8 cellular contexts compared by ENCODE assay signal in the genomic region with DNA sequence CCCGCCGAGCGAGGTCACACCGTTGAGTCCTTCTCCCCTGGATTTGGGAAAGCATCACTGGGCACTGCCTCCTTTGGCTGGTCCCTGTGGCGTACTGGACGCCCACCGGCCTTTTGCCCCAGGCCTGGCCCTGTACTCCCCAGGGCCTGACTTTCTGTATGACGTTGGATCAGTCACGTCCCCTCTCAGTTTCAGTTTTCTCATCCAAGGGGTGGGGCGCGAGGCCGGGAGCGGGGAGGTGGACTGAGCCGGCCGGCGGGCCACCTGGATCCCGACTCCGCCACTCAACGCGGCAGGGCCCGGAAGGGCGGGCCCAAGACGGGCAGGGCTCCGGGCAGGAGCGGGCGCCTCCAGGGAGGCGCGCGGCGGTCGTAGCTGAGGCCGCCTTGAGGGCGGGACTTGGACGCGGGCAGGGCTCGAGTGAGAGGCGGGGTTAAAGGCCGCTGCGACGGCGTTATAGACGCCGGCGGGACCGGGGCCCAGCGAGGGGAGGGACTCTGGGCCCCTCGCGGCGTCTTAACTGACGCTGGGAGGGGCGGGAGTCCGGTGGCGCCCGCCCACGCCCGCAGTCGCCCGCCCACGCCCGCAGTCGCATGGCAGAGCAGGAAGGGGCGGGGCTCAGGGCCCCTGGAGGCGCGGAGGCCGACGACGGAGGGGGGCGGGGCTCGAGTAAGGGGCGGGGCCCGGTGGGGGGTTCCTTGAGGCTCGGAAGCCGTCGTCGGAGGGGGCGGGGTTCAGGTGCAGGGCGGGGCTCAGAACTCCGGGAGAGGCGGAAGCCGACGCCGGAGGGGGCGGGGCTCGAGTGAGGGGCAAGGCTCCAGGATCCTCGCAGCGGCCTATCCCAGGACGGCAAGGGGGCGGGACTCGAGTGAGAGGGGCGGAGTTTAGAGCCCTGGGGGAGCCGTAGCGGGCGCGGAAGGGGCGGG. TPM values are rescaled to one million over a fixed set of nuclear protein-coding genes. Genes with fewer than 3 reads are reported as not detected.
A peak's percentile ranks its signal among the peaks of the same experiment; 100 is the strongest.
DNase-seq lines count a peak whose midpoint lies in the region; ATAC-seq and TF ChIP-seq lines count a peak whose summit lies in the region.

No MANE protein-coding gene starts in this region.

- H3K18ac ChIP-seq in IMR-90 (ENCODE audit: low read depth, low read length), result peak overlapping the region; percentile 69

- peak overlapping the region; percentile 97 for H2AK5ac ChIP-seq in IMR-90 (ENCODE audit: low read depth, low read length)

- 4% methylated on average over 27 of the region's 95 CpGs; no CpG with 5 or more reads in 1 of the 2 experiments for WGBS in IMR-90 (ENCODE audit: extremely low coverage in 2 of 2, insufficient read length in 1 of 2), 2 experiments

- peak overlapping the region; percentile 53 for H3K4me2 ChIP-seq in IMR-90 (ENCODE audit: low read depth, low read length)
- H3K4me2 ChIP-seq in OCI-LY3 (ENCODE audit: low read length), result peak overlapping the region; percentile 100

- H2BK15ac ChIP-seq in IMR-90 (ENCODE audit: low read depth, low read length), result peak overlapping the region; percentile 70; the same call in 1 of the 3 replicates

- H3K23ac ChIP-seq in IMR-90 (ENCODE audit: low read depth, low read length), result peak overlapping the region; percentile 73; the same call in 1 of the 2 replicates

- TF ChIP-seq CTCF in IMR-90 (conservative IDR thresholded peaks at IDR 0.05; ENCODE audit: low read depth, low read length), result no peak
- no peak for TF ChIP-seq CTCF in OCI-LY3 (IDR thresholded peaks at IDR 0.05; ENCODE audit: low read depth, low read length)
- no peak for TF ChIP-seq CTCF in epithelial cell of esophagus (IDR thresholded peaks at IDR 0.05; ENCODE audit: insufficient read depth, low read depth, low read length, missing control alignments)

- H4K5ac ChIP-seq in IMR-90 (ENCODE audit: low read depth, low read length), result peak overlapping the region; percentile 69

- H2AFZ ChIP-seq in IMR-90 (replicated peaks; ENCODE audit: low read length, poor library complexity) (peak overlapping the region; percentile 91), OCI-LY3 (ENCODE audit: low read depth, low read length) (no peak overlapping the region)

- no peak overlapping the region for H2BK20ac ChIP-seq in IMR-90 (ENCODE audit: low read depth, low read length)

- peak overlapping the region; percentile 96 to 97 for H4K8ac ChIP-seq in IMR-90 (ENCODE audit: low read depth in 2 of 2, low read length in 2 of 2)

- H3K4ac ChIP-seq in IMR-90 (ENCODE audit: low read depth, low read length), result peak overlapping the region; percentile 61

- H3K79me1 ChIP-seq in IMR-90 (ENCODE audit: low read depth in 1 of 2, low read length in 2 of 2), result peaks cover 23 to 35% of the 10 kb centered on the region in 2 experiments; a peak in 3 of 4 replicates

- no peak overlapping the region for H3K56ac ChIP-seq in IMR-90 (ENCODE audit: extremely low read depth, insufficient read depth, low read length)

- TF ChIP-seq RAD21 in IMR-90 (IDR thresholded peaks at IDR 0.05; ENCODE audit: low read length), result no peak

- H3K9me3 ChIP-seq in IMR-90 (ENCODE audit: control insufficient read depth, insufficient read depth, low read length), result peaks cover 7% of the 10 kb centered on the region
- peaks cover 12% of the 10 kb centered on the region for H3K9me3 ChIP-seq in OCI-LY3 (ENCODE audit: insufficient read depth, low read length)
- H3K9me3 ChIP-seq in mononuclear cell (ENCODE audit: low read depth, low read length), result no peaks in the 10 kb centered on the region

- H2AK9ac ChIP-seq in IMR-90 (replicated peaks; ENCODE audit: low read depth, low read length, poor library complexity), result peak overlapping the region; percentile 94

- peak overlapping the region; percentile 16 for H2BK120ac ChIP-seq in IMR-90 (ENCODE audit: low read depth, low read length)

- H3K27me3 ChIP-seq in IMR-90 (ENCODE audit: control insufficient read depth, insufficient read depth, low read length) (no peaks in the 10 kb centered on the region), OCI-LY3 (ENCODE audit: low read depth, low read length) (no peaks in the 10 kb centered on the region), mononuclear cell (ENCODE audit: insufficient read depth, low read length) (no peaks in the 10 kb centered on the region)

- in situ Hi-C loops in IMR-90 (cut with MboI; ENCODE audit: low sequenced_read_pairs), result no loop called here

- dilution Hi-C loops in IMR-90 (cut with HindIII; ENCODE audit: low sequenced_read_pairs, unreplicated experiment), result no loop called here

- peak overlapping the region; percentile 85 for H3K9ac ChIP-seq in IMR-90 (ENCODE audit: low read depth, low read length)
- peak overlapping the region; percentile 100 for H3K9ac ChIP-seq in OCI-LY3 (ENCODE audit: low read length)

- H3K79me2 ChIP-seq in OCI-LY3 (ENCODE audit: low read length), result peaks cover 7% of the 10 kb centered on the region; the same call in 1 of the 2 replicates

- peaks cover 20% of the 10 kb centered on the region for H3K9me1 ChIP-seq in IMR-90 (ENCODE audit: insufficient read depth, low read length)

- POLR2A ChIA-PET in IMR-90 (lab: Charles Lee; ENCODE audit: unreplicated experiment), result no interaction called here

- intact Hi-C loops in IMR-90 (cut with micrococcal nuclease), result loop anchor here (2.0 to 10.0 kb wide), 2 partner anchors 93 to 359 kb away; partner anchors contain the start of genes FAM120A and FAM120AOS

- H4K20me1 ChIP-seq in IMR-90 (ENCODE audit: insufficient read depth, low read length), result peaks cover 18% of the 10 kb centered on the region
- H4K20me1 ChIP-seq in OCI-LY3 (ENCODE audit: insufficient read depth, low read length), result no peaks in the 10 kb centered on the region

- H3K27ac ChIP-seq in IMR-90 (ENCODE audit: insufficient read depth, low read length) (peak overlapping the region; percentile 90), OCI-LY3 (ENCODE audit: low read length) (peak overlapping the region; percentile 97)

- H3K4me3 ChIP-seq in IMR-90 (ENCODE audit: insufficient read depth, low read depth, low read length), result peak overlapping the region; percentile 51
- peak overlapping the region; percentile 99 for H3K4me3 ChIP-seq in OCI-LY3 (ENCODE audit: low read length)
- H3K4me3 ChIP-seq in epithelial cell of esophagus (ENCODE audit: low read length), result peak overlapping the region; percentile 55
- peak overlapping the region; percentile 46 for H3K4me3 ChIP-seq in mononuclear cell (ENCODE audit: low read length)

- peak overlapping the region; percentile 53 for H3K14ac ChIP-seq in IMR-90 (replicated peaks; ENCODE audit: low read depth, low read length)

- ATAC-seq in GM21529 (IDR thresholded peaks at IDR 0.05; ENCODE audit: unreplicated experiment), result peak; percentile 58
- ATAC-seq in IMR-90 (ENCODE audit: low read depth), result peak; percentile 85

- CTCF ChIA-PET in IMR-90 (lab: Yijun Ruan, JAX), result interaction anchor here (0.5 to 1.2 kb wide), 3 partner anchors 13 to 1992 kb away, joined by 3 to 5 read pairs (median 4); no protein-coding TSS in a partner anchor

- DNase-seq in DMS114 treated with DMSO at 0.1 percent for 48 hours (lab: John Stamatoyannopoulos, UW; ENCODE audit: unreplicated experiment), result peak; percentile 77
- DNase-seq in IMR-90, result peak; percentile 98
- DNase-seq in activated T-cell treated with anti-CD3 and anti-CD28 coated beads for 24 hours (ENCODE audit: low read depth), result peak; percentile 100
- peak; percentile 99 for DNase-seq in epithelial cell of esophagus (ENCODE audit: low read depth)
- DNase-seq in stimulated activated CD8-positive, alpha-beta memory T cell treated with anti-CD3 and anti-CD28 coated beads, Interleukin-2, amount 100 ng/mL, for 1 hour (ENCODE audit: low read depth in 2 of 2), result peak; percentile 100

- H3K36me3 ChIP-seq in IMR-90 (ENCODE audit: control insufficient read depth, insufficient read depth, low read length) (no peaks in the 10 kb centered on the region), OCI-LY3 (replicated peaks; ENCODE audit: low read depth, low read length) (peaks cover 6% of the 10 kb centered on the region)

- BruUV-seq in IMR-90 (replicated peaks; lab: Mats Ljungman, UMichigan), result no TSS peak

- H3K4me1 ChIP-seq in IMR-90 (ENCODE audit: control insufficient read depth, insufficient read depth, low read length), result peaks cover 31% of the 10 kb centered on the region
- H3K4me1 ChIP-seq in OCI-LY3 (ENCODE audit: low read length), result peaks cover 55% of the 10 kb centered on the region
- peaks cover 74% of the 10 kb centered on the region for H3K4me1 ChIP-seq in mononuclear cell (ENCODE audit: insufficient read depth, low read length)

- peak overlapping the region; percentile 66 for H2BK5ac ChIP-seq in IMR-90 (ENCODE audit: low read depth, low read length, poor library complexity, severe bottlenecking)

- peak overlapping the region; percentile 76 for H4K91ac ChIP-seq in IMR-90 (ENCODE audit: insufficient read depth, low read depth, low read length)

- peak; percentile 83 for TF ChIP-seq POLR2A in IMR-90 (IDR thresholded peaks at IDR 0.05; ENCODE audit: low read depth, low read length)

TF ChIP-seq in IMR-90, 13 proteins besides CTCF, POLR2A, EP300 and RAD21 (continues in another document):
- TF ChIP-seq, protein P1, sequence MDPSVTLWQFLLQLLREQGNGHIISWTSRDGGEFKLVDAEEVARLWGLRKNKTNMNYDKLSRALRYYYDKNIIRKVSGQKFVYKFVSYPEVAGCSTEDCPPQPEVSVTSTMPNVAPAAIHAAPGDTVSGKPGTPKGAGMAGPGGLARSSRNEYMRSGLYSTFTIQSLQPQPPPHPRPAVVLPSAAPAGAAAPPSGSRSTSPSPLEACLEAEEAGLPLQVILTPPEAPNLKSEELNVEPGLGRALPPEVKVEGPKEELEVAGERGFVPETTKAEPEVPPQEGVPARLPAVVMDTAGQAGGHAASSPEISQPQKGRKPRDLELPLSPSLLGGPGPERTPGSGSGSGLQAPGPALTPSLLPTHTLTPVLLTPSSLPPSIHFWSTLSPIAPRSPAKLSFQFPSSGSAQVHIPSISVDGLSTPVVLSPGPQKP (IDR thresholded peaks at IDR 0.05; ENCODE audit: borderline replicate concordance, low read depth, low read length), result no peak

RNA-seq across cellular contexts. Expression of gene CARD19, which starts 0.5 kb away (rescaled TPM):
- 17.4 and 23.3 TPM in 2 replicates for total RNA-seq in IMR-90 (2012; rRNA removed)
- 111 and 126 TPM in 2 replicates for polyA plus RNA-seq in IMR-90 (2012; rRNA removed)
- polyA plus RNA-seq in IMR-90 (2012; cell fraction: cytosol; rRNA removed), result 120 and 139 TPM in 2 replicates
- polyA plus RNA-seq in IMR-90 (2012; cell fraction: nucleus; rRNA removed; ENCODE audit: low replicate concordance), result 103 and 209 TPM in 2 replicates
- total RNA-seq in mononuclear cell, result 117 TPM

RNA-seq across cellular contexts. Expression of gene SUSD3, which starts 37.0 kb away (rescaled TPM):
- total RNA-seq in IMR-90 (2012; rRNA removed) (0.28 and 0.54 TPM in 2 replicates), mononuclear cell (11.0 TPM)
- 1.0 and 1.5 TPM in 2 replicates for polyA plus RNA-seq in IMR-90 (2012; rRNA removed)
- 0.25 and 2.3 TPM in 2 replicates for polyA plus RNA-seq in IMR-90 (2012; cell fraction: cytosol; rRNA removed)
- polyA plus RNA-seq in IMR-90 (2012; cell fraction: nucleus; rRNA removed; ENCODE audit: low replicate concordance), result 1.2 TPM in 2 replicates

RNA-seq across cellular contexts. Expression of gene NINJ1, which starts 38.6 kb away (rescaled TPM):
- total RNA-seq in IMR-90 (2012; rRNA removed) (21.9 and 24.7 TPM in 2 replicates), mononuclear cell (234 TPM)
- 38.1 and 38.8 TPM in 2 replicates for polyA plus RNA-seq in IMR-90 (2012; rRNA removed)
- polyA plus RNA-seq in IMR-90 (2012; cell fraction: cytosol; rRNA removed), result 16.1 and 60.5 TPM in 2 replicates
- 21.8 and 35.9 TPM in 2 replicates for polyA plus RNA-seq in IMR-90 (2012; cell fraction: nucleus; rRNA removed; ENCODE audit: low replicate concordance)

Comparison
In these comparisons a context has a peak if more than half of its experiments do, and no peak if none do; other contexts are left out.
1. Peak in every context shown above with its lines: DNase-seq, ATAC-seq, H3K4me3 ChIP-seq and H3K27ac ChIP-seq.
2. H3K4me3 ChIP-seq: peak in every context shown above with its lines; median percentile 99 in OCI-LY3; 55 in epithelial cell of esophagus; 51 in IMR-90; 46 in mononuclear cell.